Comparison of ENCODE assay signal across 6 cellular contexts in the genomic region with DNA sequence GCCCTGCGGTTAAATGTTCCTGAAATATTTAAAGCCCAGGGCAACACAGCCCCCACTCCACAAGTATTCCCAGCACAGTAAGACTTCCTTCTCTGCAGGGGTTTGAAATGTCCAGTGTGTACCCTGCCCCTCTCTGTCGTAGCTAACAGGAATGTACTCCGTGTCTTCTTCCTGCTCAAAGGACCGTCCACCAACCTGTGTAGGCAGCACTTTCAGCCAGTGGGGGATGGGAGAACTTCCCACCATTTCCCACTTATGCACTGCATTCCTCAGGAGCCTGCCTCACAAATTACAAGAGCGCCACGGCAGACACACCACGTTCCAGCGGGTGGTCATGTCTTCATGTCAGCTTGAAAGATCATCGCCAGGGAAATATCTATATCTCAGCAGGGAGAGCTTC.
DNase-seq lines count a peak whose midpoint lies in the region; ATAC-seq and TF ChIP-seq lines count a peak whose summit lies in the region.
"Not testable (repeated sequence)": the region's sequence is repeated elsewhere in the genome, so short reads cannot be mapped to it uniquely, and the experiment has no call there.

No MANE protein-coding gene starts in this region.

- H2AFZ ChIP-seq in GM23338, hepatocyte: not testable (repeated sequence)

- not testable (repeated sequence) for H3K36me3 ChIP-seq in GM23338 (ENCODE audit: insufficient read depth); hepatocyte (replicated peaks; ENCODE audit: insufficient read depth, low read depth)

- not testable (repeated sequence) for H3K9me3 Mint-ChIP-seq in GM23338, mesothelial cell of epicardium

- H3K27ac Mint-ChIP-seq in GM23338 (0 out of 2 replicates have a peak overlapping the region, but pooled peaks have one; percentile 55), mesothelial cell of epicardium (peak overlapping the region; percentile 44)

- 45% methylated on average over 9 of the region's 9 CpGs for WGBS in hepatocyte (ENCODE audit: low lambda C conversion rate, missing lambda C conversion rate)

- peaks cover 11% of the 10 kb centered on the region for H3K27me3 ChIP-seq in GM23338 (ENCODE audit: insufficient read depth)
- H3K27me3 ChIP-seq in hepatocyte, result not testable (repeated sequence)

- H3K9me2 ChIP-seq in GM23338 (ENCODE audit: insufficient read depth); hepatocyte (replicated peaks; ENCODE audit: insufficient read depth): not testable (repeated sequence)

- not testable (repeated sequence) for H3K4me3 ChIP-seq in GM23338, hepatocyte

- not testable (repeated sequence) for DNase-seq in GM23338 (ENCODE audit: low spot score); hepatocyte (ENCODE audit: low spot score); mesothelial cell of epicardium (ENCODE audit: low spot score in 2 of 2, unreplicated experiment in 2 of 2)
- DNase-seq in amniotic epithelial cell (ENCODE audit: low read depth), result peak; percentile 24
- peak; percentile 57 for DNase-seq in left kidney (ENCODE audit: low read depth, low spot score)
- DNase-seq in renal cortical epithelial cell (ENCODE audit: low read depth), result peak; percentile 4

- H4K20me1 ChIP-seq in GM23338 (replicated peaks; ENCODE audit: insufficient read depth); hepatocyte (ENCODE audit: insufficient read depth, poor library complexity, severe bottlenecking): not testable (repeated sequence)

- not testable (repeated sequence) for H3F3A ChIP-seq in GM23338 (replicated peaks; ENCODE audit: low read depth)

- not testable (repeated sequence) for H3K4me1 ChIP-seq in GM23338 (ENCODE audit: insufficient read depth); hepatocyte (ENCODE audit: insufficient read depth)

- not testable (repeated sequence) for H3K79me2 ChIP-seq in GM23338 (replicated peaks; ENCODE audit: insufficient read depth)
- peaks cover 33% of the 10 kb centered on the region for H3K79me2 ChIP-seq in hepatocyte

- ATAC-seq in GM23338, result not testable (repeated sequence)

- not testable (repeated sequence) for H3K36me3 Mint-ChIP-seq in GM23338 (ENCODE audit: low read depth); mesothelial cell of epicardium

- H3K4me1 Mint-ChIP-seq in GM23338 (peaks cover 17% of the 10 kb centered on the region), mesothelial cell of epicardium (peaks cover 12% of the 10 kb centered on the region)

- H3K27me3 Mint-ChIP-seq in GM23338 (ENCODE audit: insufficient read depth, low read depth, poor library complexity) (peaks cover 21% of the 10 kb centered on the region), mesothelial cell of epicardium (ENCODE audit: low read depth) (peaks cover 42% of the 10 kb centered on the region)

- not testable (repeated sequence) for H3K27ac ChIP-seq in GM23338 (ENCODE audit: low read depth); hepatocyte

- not testable (repeated sequence) for H3K4me2 ChIP-seq in GM23338
- H3K4me2 ChIP-seq in hepatocyte, result peak overlapping the region; percentile 46

- not testable (repeated sequence) for TF ChIP-seq CTCF in GM23338 (conservative IDR thresholded peaks at IDR 0.05; ENCODE audit: low read depth in 2 of 2); hepatocyte (IDR thresholded peaks at IDR 0.05; ENCODE audit: poor library complexity); mesothelial cell of epicardium (IDR thresholded peaks at IDR 0.05; ENCODE audit: unreplicated experiment)

- not testable (repeated sequence) for H3K9me3 ChIP-seq in hepatocyte (ENCODE audit: low read depth)

- not testable (repeated sequence) for H3K4me3 Mint-ChIP-seq in GM23338, mesothelial cell of epicardium
